1 cellular context compared by ENCODE assay signal in genomic region chr1:216562383-216562782, GRCh38.
TF ChIP-seq lines count a peak whose summit lies in the region.

No MANE protein-coding gene starts in this region.

TF ChIP-seq in HepG2, 621 proteins besides CTCF, POLR2A, EP300 and RAD21 (continued from another document):
- TF ChIP-seq, protein P1, sequence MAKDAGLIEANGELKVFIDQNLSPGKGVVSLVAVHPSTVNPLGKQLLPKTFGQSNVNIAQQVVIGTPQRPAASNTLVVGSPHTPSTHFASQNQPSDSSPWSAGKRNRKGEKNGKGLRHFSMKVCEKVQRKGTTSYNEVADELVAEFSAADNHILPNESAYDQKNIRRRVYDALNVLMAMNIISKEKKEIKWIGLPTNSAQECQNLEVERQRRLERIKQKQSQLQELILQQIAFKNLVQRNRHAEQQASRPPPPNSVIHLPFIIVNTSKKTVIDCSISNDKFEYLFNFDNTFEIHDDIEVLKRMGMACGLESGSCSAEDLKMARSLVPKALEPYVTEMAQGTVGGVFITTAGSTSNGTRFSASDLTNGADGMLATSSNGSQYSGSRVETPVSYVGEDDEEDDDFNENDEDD (CRISPR knock-in tag; IDR thresholded peaks at IDR 0.05; ENCODE audit: borderline replicate concordance), result no peak
- TF ChIP-seq NFE2L1 (CRISPR knock-in tag; IDR thresholded peaks at IDR 0.05; ENCODE audit: borderline replicate concordance) (no peak), ZBTB7B (CRISPR knock-in tag; IDR thresholded peaks at IDR 0.05) (no peak), ZNF362 (CRISPR knock-in tag; IDR thresholded peaks at IDR 0.05; ENCODE audit: borderline replicate concordance) (no peak), DNMT3B (CRISPR knock-in tag; conservative IDR thresholded peaks at IDR 0.05) (no peak)
